Comparison of ENCODE assay signal across 8 cellular contexts in the genomic region with DNA sequence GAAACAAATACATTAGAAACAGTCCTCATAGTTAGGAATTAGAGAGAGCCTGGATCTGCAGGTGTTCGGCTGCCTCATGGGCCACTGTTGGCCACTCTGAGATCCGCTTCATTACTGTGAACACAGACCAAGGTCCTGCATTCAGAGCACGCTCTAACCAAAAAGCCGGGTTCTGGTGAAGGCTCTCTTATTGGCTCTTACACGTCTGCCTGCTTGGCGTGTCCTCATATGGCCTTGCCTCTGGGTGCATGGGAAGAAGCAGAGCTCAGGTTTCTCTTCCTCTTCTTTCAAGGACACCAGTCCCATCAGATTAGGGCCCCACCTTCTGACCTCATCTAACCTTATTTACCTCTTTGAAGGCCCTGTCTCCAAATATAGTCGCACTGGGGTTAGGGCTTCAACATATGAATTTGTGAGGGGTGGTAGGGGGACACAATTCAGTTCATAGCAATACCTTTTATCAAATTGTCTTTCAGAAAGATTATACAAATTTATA. TPM values are rescaled to one million over a fixed set of nuclear protein-coding genes. Genes with fewer than 3 reads are reported as not detected.
DNase-seq lines count a peak whose midpoint lies in the region; ATAC-seq and TF ChIP-seq lines count a peak whose summit lies in the region.

No MANE protein-coding gene starts in this region.

- H3K4me3 ChIP-seq in brain microvascular endothelial cell (ENCODE audit: low read depth, low read length), result no peak overlapping the region

- no peak overlapping the region for H3K27ac ChIP-seq in brain microvascular endothelial cell

- H3K36me3 ChIP-seq in brain microvascular endothelial cell (replicated peaks), result no peaks in the 10 kb centered on the region

- no peak for TF ChIP-seq CTCF in brain microvascular endothelial cell (IDR thresholded peaks at IDR 0.05; ENCODE audit: low read depth, low read length, missing control alignments)

- ATAC-seq in GM21381 (IDR thresholded peaks at IDR 0.05; ENCODE audit: unreplicated experiment), result peak; percentile 98
- peak; percentile 95 for ATAC-seq in HG03457 (IDR thresholded peaks at IDR 0.05; ENCODE audit: unreplicated experiment)

- no peaks in the 10 kb centered on the region for H3K27me3 ChIP-seq in brain microvascular endothelial cell (replicated peaks)

- DNase-seq in ELF-1 (ENCODE audit: low read depth, low spot score) (peak; percentile 93), SK-N-DZ (ENCODE audit: low spot score) (peak; percentile 85), mucosa of gallbladder (ENCODE audit: low spot score) (peak; percentile 10), putamen (ENCODE audit: low spot score) (no peak), brain microvascular endothelial cell (no peak)
- no peak for DNase-seq in activated CD4-positive, alpha-beta T cell treated with anti-CD3 and anti-CD28 coated beads for 48 hours

- in situ Hi-C loops in brain microvascular endothelial cell (cut with HindIII; ENCODE audit: low pct_ligation_motif_present, low sequenced_read_pairs), result no loop called here

RNA-seq across cellular contexts. Expression of a gene that starts 37.1 kb away (rescaled TPM):
- 31.7 and 41.6 TPM in 2 replicates for polyA plus RNA-seq in SK-N-DZ (2014; cell fraction: cytosol; rRNA removed)
- polyA plus RNA-seq in SK-N-DZ (2014; cell fraction: nucleus; rRNA removed), result 35.2 and 39.2 TPM in 2 replicates
- 40.3 TPM for total RNA-seq in mucosa of gallbladder

Comparison
In these comparisons a context has a peak if more than half of its experiments do, and no peak if none do; other contexts are left out.
1. DNase-seq: peak in ELF-1 (single experiment), SK-N-DZ (single experiment) and mucosa of gallbladder (single experiment); none in activated CD4-positive, alpha-beta T cell treated with anti-CD3 and anti-CD28 coated beads for 48 hours (single experiment), putamen (single experiment) and brain microvascular endothelial cell (single experiment).